In the genomic region with DNA sequence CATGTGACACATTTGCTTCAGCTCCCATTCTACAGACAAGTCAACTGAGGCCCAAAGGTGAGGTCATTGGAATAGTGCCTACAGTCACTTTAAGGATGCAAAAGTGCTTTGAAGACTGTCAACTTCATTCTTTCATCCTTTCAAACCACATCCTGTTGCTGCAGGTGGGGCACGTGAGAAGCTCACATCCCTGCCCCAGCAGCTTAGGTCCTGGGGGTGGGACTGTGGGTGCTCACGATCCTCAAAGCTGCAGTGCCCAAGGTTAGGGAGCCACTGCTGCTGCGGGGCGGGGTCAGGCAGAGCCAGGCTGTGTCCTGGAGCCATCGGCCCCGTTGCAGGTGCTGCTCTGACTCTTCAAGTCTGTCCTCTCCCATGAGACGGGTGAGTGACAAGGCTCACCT, we compare ENCODE assay signal across 11 cellular contexts. TPM values are rescaled to one million over a fixed set of nuclear protein-coding genes. Genes with fewer than 3 reads are reported as not detected.
A peak's percentile ranks its signal among the peaks of the same experiment; 100 is the strongest.
DNase-seq lines count a peak whose midpoint lies in the region; ATAC-seq and TF ChIP-seq lines count a peak whose summit lies in the region.
"Had no signal": no experiment of that assay in that cellular context is flagged by ENCODE, and none has a peak within 500 bp of the region (broad histone marks: within the 10 kb centered on the region; RNA-seq: fewer than 3 reads in every experiment).

No MANE protein-coding gene starts in this region.

- no peaks in the 10 kb centered on the region for H3K36me3 ChIP-seq in GM06990 (ENCODE audit: control insufficient read depth, insufficient read depth, low read length)
- H3K36me3 ChIP-seq in adrenal gland (replicated peaks in 1 of 2) = no peaks in the 10 kb centered on the region

- H3K9me3 ChIP-seq in adrenal gland (replicated peaks in 1 of 3) = no peaks in the 10 kb centered on the region

- intact Hi-C loops in adrenal gland (cut with DNase I) = no loop called here

- peak overlapping the region; percentile 86 for H3K4me3 Mint-ChIP-seq in T-helper 2 cell treated with Interferon-gamma antibody and Interleukin-4, amounts not matched to agents 5 μg/mL and 100 μg/mL, for 36 hours
- H3K4me3 Mint-ChIP-seq: CD14-positive monocyte had no signal

- 36 to 75% (median 63%) methylated on average over 1 to 7 of the region's 7 CpGs; no CpG with 5 or more reads in 1 of the 4 donors for WGBS in adrenal gland, 4 donors

- H3K27me3 ChIP-seq in GM06990 (replicated peaks; ENCODE audit: control insufficient read depth, insufficient read depth, low read length) = no peaks in the 10 kb centered on the region
- no peaks in the 10 kb centered on the region for H3K27me3 ChIP-seq in adrenal gland

- peaks cover 49% of the 10 kb centered on the region for H3K4me1 Mint-ChIP-seq in T-helper 2 cell treated with Interferon-gamma antibody and Interleukin-4, amounts not matched to agents 5 μg/mL and 100 μg/mL, for 36 hours (ENCODE audit: low read depth)

- H3K4me1 ChIP-seq in adrenal gland (replicated peaks in 1 of 2) = peaks cover 8 to 9% of the 10 kb centered on the region in 2 donors

- DNase-seq in GM06990 (ENCODE audit: extremely low read depth, insufficient read length) (peak; percentile 46), adrenal gland (no peak), hepatic stellate cell (ENCODE audit: low spot score) (no peak), foreskin melanocyte (no peak)
- peak; percentile 59 for DNase-seq in T-helper 2 cell treated with Interferon-gamma antibody and Interleukin-4, amounts not matched to agents 5 μg/mL and 100 μg/mL, for 36 hours (ENCODE audit: low spot score)
- DNase-seq in activated effector memory CD4-positive, alpha-beta T cell treated with anti-CD3 and anti-CD28 coated beads, Interleukin-2, amount 50 U/mL, for 16 hours = peak; percentile 83
- DNase-seq in stimulated activated CD4-positive, alpha-beta T cell treated with anti-CD3 and anti-CD28 coated beads, Interleukin-12 subunit alpha, Interleukin-12 subunit beta, amount 100 ng/mL, for 48 hours (ENCODE audit: low read depth in 2 of 3, low spot score in 1 of 3) = peak in 2 of 3 donors; percentile 34 to 41
- DNase-seq: NCI-H446 had no signal

- peaks cover 16% of the 10 kb centered on the region for H3K9me3 Mint-ChIP-seq in T-helper 2 cell treated with Interferon-gamma antibody and Interleukin-4, amounts not matched to agents 5 μg/mL and 100 μg/mL, for 36 hours

- TF ChIP-seq POLR2A in adrenal gland (IDR thresholded peaks at IDR 0.05) = no peak

- peak overlapping the region; percentile 89 for H3K27ac Mint-ChIP-seq in T-helper 2 cell treated with Interferon-gamma antibody and Interleukin-4, amounts not matched to agents 5 μg/mL and 100 μg/mL, for 36 hours
- H3K27ac Mint-ChIP-seq: CD14-positive monocyte had no signal

- no peaks in the 10 kb centered on the region for H3K36me3 Mint-ChIP-seq in T-helper 2 cell treated with Interferon-gamma antibody and Interleukin-4, amounts not matched to agents 5 μg/mL and 100 μg/mL, for 36 hours (ENCODE audit: low read depth)
- H3K36me3 Mint-ChIP-seq: CD14-positive monocyte had no signal

- no peak for ATAC-seq in GM21381 (IDR thresholded peaks at IDR 0.05; ENCODE audit: unreplicated experiment)

- H3K4me3 ChIP-seq in GM06990 (replicated peaks; ENCODE audit: low read depth, low read length) = no peak overlapping the region
- no peak overlapping the region for H3K4me3 ChIP-seq in adrenal gland
- H3K4me3 ChIP-seq: lung had no signal

- no peaks in the 10 kb centered on the region for H3K27me3 Mint-ChIP-seq in T-helper 2 cell treated with Interferon-gamma antibody and Interleukin-4, amounts not matched to agents 5 μg/mL and 100 μg/mL, for 36 hours (ENCODE audit: low read depth)

- no peak overlapping the region for H3K27ac ChIP-seq in adrenal gland

- no peak for TF ChIP-seq CTCF in GM06990 (IDR thresholded peaks at IDR 0.05; ENCODE audit: insufficient read depth, low read length, poor library complexity, severe bottlenecking)
- TF ChIP-seq CTCF in adrenal gland (IDR thresholded peaks at IDR 0.05) = no peak

RNA-seq across cellular contexts. Expression of a gene that starts 57.9 kb away (rescaled TPM):
- 10 to 100 TPM; 10.9 to 47.6 (median 18.6) TPM for total RNA-seq in adrenal gland
- polyA plus RNA-seq in adrenal gland = 100 to 1,000 TPM in 1 of 3 donors, 10 to 100 TPM in 1, under 1 TPM in 1; 0.46 to 168 (median 64.5) TPM

Comparison
In these comparisons a context has a peak if more than half of its experiments do, and no peak if none do; other contexts are left out.
1. DNase-seq: peak in GM06990 (single experiment), T-helper 2 cell treated with Interferon-gamma antibody and Interleukin-4, amounts not matched to agents 5 μg/mL and 100 μg/mL, for 36 hours (single experiment), activated effector memory CD4-positive, alpha-beta T cell treated with anti-CD3 and anti-CD28 coated beads, Interleukin-2, amount 50 U/mL, for 16 hours (single experiment) and stimulated activated CD4-positive, alpha-beta T cell treated with anti-CD3 and anti-CD28 coated beads, Interleukin-12 subunit alpha, Interleukin-12 subunit beta, amount 100 ng/mL, for 48 hours (2 of 3); none in adrenal gland (0 of 7), hepatic stellate cell (single experiment) and foreskin melanocyte (single experiment).